15 cellular contexts compared by ENCODE assay signal in genomic region chr1:56709995-56710394, GRCh38.
DNase-seq lines count a peak whose midpoint lies in the region; ATAC-seq, FAIRE-seq and TF ChIP-seq lines count a peak whose summit lies in the region.
"Had no signal": no experiment of that assay in that cellular context is flagged by ENCODE, and none has a peak within 500 bp of the region (broad histone marks: within the 10 kb centered on the region; RNA-seq: fewer than 3 reads in every experiment).

No MANE protein-coding gene starts in this region.

- no peak overlapping the region for H3K4me3 ChIP-seq in astrocyte (ENCODE audit: insufficient read depth, low read depth, low read length)
- no peak overlapping the region for H3K4me3 ChIP-seq in ovary
- H3K4me3 ChIP-seq: BLaER1, GM12878, GM23248, K562 had no signal

- WGBS in ovary, 3 donors, result 67 to 75% (median 73%) methylated on average over 2 of the region's 2 CpGs

- H3K9me3 Mint-ChIP-seq in astrocyte (ENCODE audit: unreplicated experiment), result no peaks in the 10 kb centered on the region
- H3K9me3 Mint-ChIP-seq: CD14-positive monocyte; CD8-positive, alpha-beta T cell had no signal

- intact Hi-C loops in left ventricle myocardium superior (cut with micrococcal nuclease) (loop anchor here (10.0 kb wide), 1 partner anchor 1425 kb away; no protein-coding TSS in a partner anchor), Right ventricle myocardium inferior (cut with DNase I) (loop anchor here (5.0 kb wide), 2 partner anchors 63 to 1428 kb away; partner anchors contain the start of gene PRKAA2), ovary (cut with DNase I) (loop anchor here in 2 of 4 donors (5.0 to 10.0 kb wide), 3 partner anchors 115 to 1428 kb away; no protein-coding TSS in a partner anchor)

- H3K9ac ChIP-seq in astrocyte (ENCODE audit: low read length), result no peak overlapping the region
- H3K9ac ChIP-seq: BLaER1, GM23248 had no signal

- no peak overlapping the region for H3K27ac ChIP-seq in astrocyte (ENCODE audit: low read depth, low read length)
- H3K27ac ChIP-seq in ovary, result no peak overlapping the region
- H3K27ac ChIP-seq: BLaER1, GM23248, HL-60 had no signal

- H3K4me3 Mint-ChIP-seq in astrocyte (ENCODE audit: unreplicated experiment), result no peak overlapping the region
- H3K4me3 Mint-ChIP-seq: CD14-positive monocyte; CD8-positive, alpha-beta T cell had no signal

- H3K9me3 ChIP-seq in astrocyte (ENCODE audit: insufficient read depth, low read depth, low read length) (no peaks in the 10 kb centered on the region), ovary (no peaks in the 10 kb centered on the region)
- H3K9me3 ChIP-seq: BLaER1 had no signal

- TF ChIP-seq POLR2A in H54 (IDR thresholded peaks at IDR 0.05; ENCODE audit: low read depth, low read length) (no peak), ovary (IDR thresholded peaks at IDR 0.05) (no peak)

- H3K36me3 Mint-ChIP-seq in astrocyte (ENCODE audit: low read depth, unreplicated experiment), result no peaks in the 10 kb centered on the region
- H3K36me3 Mint-ChIP-seq: CD14-positive monocyte; CD8-positive, alpha-beta T cell had no signal

- peak overlapping the region; percentile 20 for H3K27ac Mint-ChIP-seq in astrocyte (ENCODE audit: unreplicated experiment)
- H3K27ac Mint-ChIP-seq: CD14-positive monocyte; CD8-positive, alpha-beta T cell had no signal

- TF ChIP-seq CTCF in astrocyte (IDR thresholded peaks at IDR 0.05; ENCODE audit: insufficient read depth, low read depth, low read length), result no peak
- no peak for TF ChIP-seq CTCF in ovary (IDR thresholded peaks at IDR 0.05)

- H4K20me1 ChIP-seq in astrocyte (ENCODE audit: insufficient read depth, low read length), result no peaks in the 10 kb centered on the region
- H4K20me1 ChIP-seq: BLaER1 had no signal

- H3K4me1 Mint-ChIP-seq in astrocyte (ENCODE audit: low read depth, unreplicated experiment), result peaks cover 23% of the 10 kb centered on the region
- H3K4me1 Mint-ChIP-seq: CD14-positive monocyte had no signal

- FAIRE-seq in H54 (lab: Jason Lieb, UNC) (peak; percentile 48), astrocyte (lab: Jason Lieb, UNC) (no peak)
- FAIRE-seq: K562 had no signal

- no peak for TF ChIP-seq EP300 in ovary (IDR thresholded peaks at IDR 0.05)

- no peaks in the 10 kb centered on the region for H3K79me2 ChIP-seq in astrocyte (ENCODE audit: insufficient read depth, low read length)

- H3K4me1 ChIP-seq in astrocyte (ENCODE audit: insufficient read depth, low read length), result peaks cover 21% of the 10 kb centered on the region
- no peaks in the 10 kb centered on the region for H3K4me1 ChIP-seq in ovary (ENCODE audit: insufficient read depth)
- H3K4me1 ChIP-seq: BLaER1 had no signal

- no peaks in the 10 kb centered on the region for H3K27me3 Mint-ChIP-seq in astrocyte (ENCODE audit: low read depth, unreplicated experiment)

- no peaks in the 10 kb centered on the region for H3K36me3 ChIP-seq in astrocyte (ENCODE audit: insufficient read depth, low read length)
- H3K36me3 ChIP-seq in ovary, result no peaks in the 10 kb centered on the region
- H3K36me3 ChIP-seq: BLaER1 had no signal

- ATAC-seq in left ventricle myocardium superior (peak; percentile 55), Right ventricle myocardium inferior (no peak), HG02840 (IDR thresholded peaks at IDR 0.05; ENCODE audit: low FRiP score, unreplicated experiment) (no peak), GM18907 (IDR thresholded peaks at IDR 0.05; ENCODE audit: unreplicated experiment) (no peak)
- ATAC-seq: CD8-positive, alpha-beta T cell had no signal

- no peak for DNase-seq in left ventricle myocardium superior
- DNase-seq in Right ventricle myocardium inferior (ENCODE audit: missing footprints), result no peak
- no peak for DNase-seq in H54 (ENCODE audit: insufficient read length, low spot score)
- no peak for DNase-seq in astrocyte (ENCODE audit: low read depth)
- no peak for DNase-seq in ovary
- DNase-seq: CD8-positive, alpha-beta T cell; DND-41 had no signal

- H3K27me3 ChIP-seq in astrocyte (ENCODE audit: insufficient read depth, low read length) (no peaks in the 10 kb centered on the region), ovary (no peaks in the 10 kb centered on the region)
- H3K27me3 ChIP-seq: BLaER1 had no signal

- H2AFZ ChIP-seq in astrocyte (ENCODE audit: low read depth, low read length), result no peak overlapping the region
- H2AFZ ChIP-seq: GM23248 had no signal

- H3K4me2 ChIP-seq in astrocyte (ENCODE audit: low read length), result no peak overlapping the region
- H3K4me2 ChIP-seq: BLaER1 had no signal
